In the genomic region with DNA sequence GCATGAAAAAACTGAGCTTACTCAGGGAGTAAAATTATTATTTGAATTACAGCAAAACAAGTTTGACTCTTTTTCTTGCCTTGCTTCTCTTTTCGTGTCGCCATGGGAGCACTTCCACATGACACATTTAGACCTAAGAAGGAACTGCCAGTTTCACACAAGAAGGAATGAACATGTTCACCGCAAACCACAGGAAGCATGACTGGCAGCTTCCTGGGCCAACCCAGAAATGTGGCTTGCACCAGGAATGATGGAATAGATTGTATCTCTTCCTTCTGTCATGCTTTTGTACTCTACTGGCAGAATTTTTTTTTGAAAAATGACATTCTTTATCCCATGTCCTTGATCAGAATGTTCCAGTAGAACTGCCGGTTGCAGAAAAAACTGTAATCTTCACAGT, we compare ENCODE assay signal across 8 cellular contexts. TPM values are rescaled to one million over a fixed set of nuclear protein-coding genes. Genes with fewer than 3 reads are reported as not detected.
DNase-seq lines count a peak whose midpoint lies in the region; ATAC-seq and TF ChIP-seq lines count a peak whose summit lies in the region.

No MANE protein-coding gene starts in this region.

- ATAC-seq in HG03097 (IDR thresholded peaks at IDR 0.05; ENCODE audit: low FRiP score, unreplicated experiment) (peak; percentile 81), upper lobe of left lung (ENCODE audit: low FRiP score in 2 of 2) (peak; percentile 75 to 92), HG03469 (IDR thresholded peaks at IDR 0.05; ENCODE audit: unreplicated experiment) (no peak)

- no peak overlapping the region for H3K18ac ChIP-seq in mesenchymal stem cell (ENCODE audit: low read depth in 1 of 2, low read length in 2 of 2)

- DNase-seq in T-helper 2 cell treated with Interferon-gamma antibody and Interleukin-4, amounts not matched to agents 5 μg/mL and 100 μg/mL, for 36 hours (ENCODE audit: low spot score) = peak; percentile 58
- DNase-seq in cardiac fibroblast (ENCODE audit: low read depth in 2 of 2) = peak; percentile 80 to 91
- DNase-seq in mesenchymal stem cell = peak; percentile 82
- peak in 1 of 2 donors; percentile 85 for DNase-seq in upper lobe of left lung
- no peak for DNase-seq in SW 1271 (lab: John Stamatoyannopoulos, UW)
- no peak for DNase-seq in BE2C

- H3K14ac ChIP-seq in mesenchymal stem cell (ENCODE audit: low read length in 2 of 2) = no peak overlapping the region

- TF ChIP-seq POLR2A in upper lobe of left lung (IDR thresholded peaks at IDR 0.05) = no peak

- H3K4me3 ChIP-seq in cardiac fibroblast (replicated peaks in 1 of 2; ENCODE audit: low read depth in 2 of 2, low read length in 2 of 2) (no peak overlapping the region), mesenchymal stem cell (ENCODE audit: insufficient read depth in 1 of 2, low read depth in 1 of 2, low read length in 2 of 2) (no peak overlapping the region), upper lobe of left lung (no peak overlapping the region), BE2C (ENCODE audit: low read depth, low read length) (no peak overlapping the region)

- H2BK15ac ChIP-seq in mesenchymal stem cell (ENCODE audit: low read depth, poor library complexity, severe bottlenecking) = no peak overlapping the region

- no peak overlapping the region for H2BK5ac ChIP-seq in mesenchymal stem cell (ENCODE audit: low read depth, low read length, poor library complexity, severe bottlenecking)

- H3K36me3 Mint-ChIP-seq in T-helper 2 cell treated with Interferon-gamma antibody and Interleukin-4, amounts not matched to agents 5 μg/mL and 100 μg/mL, for 36 hours (ENCODE audit: low read depth) = no peaks in the 10 kb centered on the region

- peaks cover 15% of the 10 kb centered on the region for H3K4me1 Mint-ChIP-seq in T-helper 2 cell treated with Interferon-gamma antibody and Interleukin-4, amounts not matched to agents 5 μg/mL and 100 μg/mL, for 36 hours (ENCODE audit: low read depth)

- 77% methylated on average over 4 of the region's 4 CpGs for WGBS in mesenchymal stem cell
- 47 to 50% methylated on average over 4 of the region's 4 CpGs for WGBS in upper lobe of left lung, 2 donors

- TF ChIP-seq CTCF in cardiac fibroblast (IDR thresholded peaks at IDR 0.05; ENCODE audit: low read depth, low read length) (no peak), upper lobe of left lung (IDR thresholded peaks at IDR 0.05) (no peak), BE2C (IDR thresholded peaks at IDR 0.05; ENCODE audit: low read depth, low read length) (no peak)

- no peak overlapping the region for H3K9ac ChIP-seq in mesenchymal stem cell (ENCODE audit: low read length)

- H3K36me3 ChIP-seq in mesenchymal stem cell (ENCODE audit: control insufficient read depth in 1 of 2, insufficient read depth in 2 of 2, low read depth in 1 of 2, low read length in 2 of 2) (no peaks in the 10 kb centered on the region), upper lobe of left lung (no peaks in the 10 kb centered on the region), BE2C (no peaks in the 10 kb centered on the region)

- H2AK5ac ChIP-seq in mesenchymal stem cell (ENCODE audit: low read length, severe bottlenecking) = no peak overlapping the region

- H3K27me3 ChIP-seq in mesenchymal stem cell (ENCODE audit: control insufficient read depth in 1 of 2, insufficient read depth in 1 of 2, low read length in 2 of 2) = no peaks in the 10 kb centered on the region
- H3K27me3 ChIP-seq in upper lobe of left lung = no peaks in the 10 kb centered on the region
- no peaks in the 10 kb centered on the region for H3K27me3 ChIP-seq in BE2C

- peaks cover 2% of the 10 kb centered on the region for H3K4me1 ChIP-seq in mesenchymal stem cell (ENCODE audit: control insufficient read depth, insufficient read depth, low read depth, low read length)
- H3K4me1 ChIP-seq in upper lobe of left lung = peaks cover 0 to 2% (median 0%) of the 10 kb centered on the region in 4 donors
- H3K4me1 ChIP-seq in BE2C = peaks cover 2% of the 10 kb centered on the region; the same call in 1 of the 2 replicates

- peak overlapping the region; percentile 32 for H3K4me3 Mint-ChIP-seq in T-helper 2 cell treated with Interferon-gamma antibody and Interleukin-4, amounts not matched to agents 5 μg/mL and 100 μg/mL, for 36 hours

- peaks cover 25% of the 10 kb centered on the region for H3K27me3 Mint-ChIP-seq in T-helper 2 cell treated with Interferon-gamma antibody and Interleukin-4, amounts not matched to agents 5 μg/mL and 100 μg/mL, for 36 hours (ENCODE audit: low read depth)

- no peak overlapping the region for H2BK12ac ChIP-seq in mesenchymal stem cell (ENCODE audit: low read length in 2 of 2)

- no peak overlapping the region for H2AFZ ChIP-seq in mesenchymal stem cell (ENCODE audit: low read depth, low read length)

- H3K79me1 ChIP-seq in mesenchymal stem cell (replicated peaks; ENCODE audit: low read length, poor library complexity, severe bottlenecking) = no peaks in the 10 kb centered on the region

- H2BK120ac ChIP-seq in mesenchymal stem cell (ENCODE audit: low read depth, low read length) = no peak overlapping the region

- no peak overlapping the region for H3K4me2 ChIP-seq in mesenchymal stem cell (ENCODE audit: low read length, poor library complexity, severe bottlenecking)

- no peak for TF ChIP-seq EP300 in upper lobe of left lung (IDR thresholded peaks at IDR 0.05)

- no peak overlapping the region for H4K8ac ChIP-seq in mesenchymal stem cell (ENCODE audit: low read length)

- H3K23ac ChIP-seq in mesenchymal stem cell (ENCODE audit: low read length in 2 of 2) = no peak overlapping the region

- H3K4ac ChIP-seq in mesenchymal stem cell (ENCODE audit: low read depth in 1 of 2, low read length in 2 of 2) = no peak overlapping the region

- no peak overlapping the region for H3K27ac Mint-ChIP-seq in T-helper 2 cell treated with Interferon-gamma antibody and Interleukin-4, amounts not matched to agents 5 μg/mL and 100 μg/mL, for 36 hours

- H3K27ac ChIP-seq in mesenchymal stem cell (ENCODE audit: low read length, poor library complexity, severe bottlenecking) (no peak overlapping the region), upper lobe of left lung (peak overlapping the region in 2 of 4 donors; percentile 6 to 67)

- H3K9me3 Mint-ChIP-seq in T-helper 2 cell treated with Interferon-gamma antibody and Interleukin-4, amounts not matched to agents 5 μg/mL and 100 μg/mL, for 36 hours = no peaks in the 10 kb centered on the region

- no peak overlapping the region for H4K91ac ChIP-seq in mesenchymal stem cell (ENCODE audit: low read length)

- H3K9me3 ChIP-seq in mesenchymal stem cell (ENCODE audit: control insufficient read depth, low read length) (no peaks in the 10 kb centered on the region), upper lobe of left lung (no peaks in the 10 kb centered on the region), BE2C (no peaks in the 10 kb centered on the region)

RNA-seq across cellular contexts. Expression of a gene that starts 32.9 kb away (rescaled TPM):
- 77.9 TPM for polyA plus RNA-seq in mesenchymal stem cell (2013, experiment 1 of 2)
- 78.7 TPM for polyA plus RNA-seq in mesenchymal stem cell (2013, experiment 2 of 2)
- total RNA-seq in upper lobe of left lung = 10 to 100 TPM; 23.0 to 48.2 (median 40.0) TPM
- 3.6 TPM for polyA plus RNA-seq in BE2C (2012; ENCODE audit: insufficient read depth, insufficient read length, low read depth)

Comparison
In these comparisons a context has a peak if more than half of its experiments do, and no peak if none do; other contexts are left out.
1. DNase-seq: peak in T-helper 2 cell treated with Interferon-gamma antibody and Interleukin-4, amounts not matched to agents 5 μg/mL and 100 μg/mL, for 36 hours (single experiment), cardiac fibroblast (2 of 2) and mesenchymal stem cell (single experiment); none in SW 1271 (0 of 2) and BE2C (single experiment).